ENCODE assay signal across 9 cellular contexts in the genomic region with DNA sequence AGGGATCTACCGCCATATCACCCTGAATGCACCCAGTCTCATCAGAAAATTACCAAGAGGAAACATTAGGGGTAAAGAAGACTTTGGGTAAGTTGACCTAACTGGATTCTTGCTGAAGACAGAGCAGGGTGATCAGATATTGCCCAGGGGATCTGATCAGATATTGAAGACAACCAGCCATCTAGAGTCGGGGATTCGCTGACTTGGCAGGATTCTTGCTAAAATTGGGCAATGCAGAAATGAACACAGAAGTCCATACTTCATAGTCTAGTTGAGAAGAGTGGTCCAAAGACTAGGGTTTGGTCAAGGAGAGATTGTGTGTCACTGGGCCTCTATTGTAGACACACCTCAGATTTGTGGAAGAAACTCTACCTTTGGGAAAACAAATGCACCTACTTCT.
"Had no signal": no experiment of that assay in that cellular context is flagged by ENCODE, and none has a peak within 500 bp of the region (broad histone marks: within the 10 kb centered on the region; RNA-seq: fewer than 3 reads in every experiment).

No MANE protein-coding gene starts in this region.

- H3K27ac Mint-ChIP-seq: GM23338, HFFc6 had no signal

- H3K36me3 ChIP-seq: HAP-1 had no signal

- FAIRE-seq: HTR-8/SVneo had no signal

- H3K4me3 Mint-ChIP-seq: GM23338, HFFc6 had no signal

- H2AFZ ChIP-seq: GM23338 had no signal

- H3K4me1 ChIP-seq: HAP-1 had no signal

- H3K9ac ChIP-seq: KMS-11 had no signal

- H3K4me3 ChIP-seq: GM23338, HAP-1 had no signal

- H3K9me3 ChIP-seq: HAP-1 had no signal

- H3K4me2 ChIP-seq: GM23338, KMS-11 had no signal

- DNase-seq: H7, HFFc6, Karpas-422, KBM-7 had no signal

- ATAC-seq: GM23338, HCT116 had no signal

- H3K27ac ChIP-seq: KMS-11 had no signal
